Comparison of ENCODE assay signal across 19 cellular contexts in genomic region chr11:34963351-34963750, GRCh38. TPM values are rescaled to one million over a fixed set of nuclear protein-coding genes. Genes with fewer than 3 reads are reported as not detected.
A peak's percentile ranks its signal among the peaks of the same experiment; 100 is the strongest.
DNase-seq lines count a peak whose midpoint lies in the region; ATAC-seq and TF ChIP-seq lines count a peak whose summit lies in the region.
"Had no signal": no experiment of that assay in that cellular context is flagged by ENCODE, and none has a peak within 500 bp of the region (broad histone marks: within the 10 kb centered on the region; RNA-seq: fewer than 3 reads in every experiment).

No MANE protein-coding gene starts in this region.

- H3K27ac Mint-ChIP-seq in CD4-positive, alpha-beta T cell = no peak overlapping the region
- H3K27ac Mint-ChIP-seq: CD14-positive monocyte; CD4-positive, CD25-positive, alpha-beta regulatory T cell; CD8-positive, alpha-beta T cell had no signal

- POLR2A ChIA-PET in Panc1 (lab: Charles Lee) = no interaction called here
- POLR2A ChIA-PET in CD4-positive, alpha-beta T cell (lab: Charles Lee) = no interaction called here

- H3K27ac ChIP-seq in left ventricle myocardium inferior (replicated peaks) = no peak overlapping the region
- H3K27ac ChIP-seq in Panc1 (ENCODE audit: low read length) = peak overlapping the region; percentile 52; the same call in 1 of the 2 replicates
- H3K27ac ChIP-seq in lower lobe of right lung = no peak overlapping the region
- no peak overlapping the region for H3K27ac ChIP-seq in CD4-positive, alpha-beta T cell (ENCODE audit: low read depth, low read length)
- H3K27ac ChIP-seq: BLaER1 had no signal

- no peaks in the 10 kb centered on the region for H3K9me3 Mint-ChIP-seq in CD4-positive, alpha-beta T cell
- H3K9me3 Mint-ChIP-seq: CD14-positive monocyte; CD4-positive, CD25-positive, alpha-beta regulatory T cell; CD8-positive, alpha-beta T cell had no signal

- in situ Hi-C loops in Panc1 (cut with HindIII; ENCODE audit: low pct_unique_long_range_greater_than_20kb, low sequenced_read_pairs) = no loop called here

- DNase-seq in left ventricle myocardium superior (no peak), left ventricle myocardium inferior (no peak), Panc1 (ENCODE audit: low read depth, low spot score) (no peak), lower lobe of right lung (peak; percentile 50), head of caudate nucleus (no peak)
- no peak for DNase-seq in stimulated activated CD4-positive, alpha-beta T cell treated with anti-CD3 and anti-CD28 coated beads, Interleukin-4, amount 100 ng/mL, for 24 hours
- DNase-seq in CD4-positive, alpha-beta T cell = no peak
- DNase-seq: 8988T; ACHN; BE2C; C1 segment of cervical spinal cord; Caco-2; Calu3; CD4-positive, CD25-positive, alpha-beta regulatory T cell; CD8-positive, alpha-beta T cell; DMS79 treated with DMSO at 0.1 percent for 48 hours; GF-D8 had no signal

- no TSS peak for BruUV-seq in Panc1 (replicated peaks; lab: Mats Ljungman, UMichigan)

- H3K4me1 ChIP-seq in left ventricle myocardium inferior = peaks cover 32% of the 10 kb centered on the region
- H3K4me1 ChIP-seq in Panc1 (ENCODE audit: control insufficient read depth, insufficient read depth, low read length) = peaks cover 6% of the 10 kb centered on the region
- H3K4me1 ChIP-seq in lower lobe of right lung = no peaks in the 10 kb centered on the region
- H3K4me1 ChIP-seq: BLaER1, Caco-2 had no signal

- CTCF ChIA-PET in Panc1 (lab: Charles Lee) = interaction anchor here (0.5 kb wide), 1 partner anchor 598 kb away, joined by 5 read pairs; no protein-coding TSS in a partner anchor
- CTCF ChIA-PET in CD4-positive, alpha-beta T cell (lab: Charles Lee) = no interaction called here

- TF ChIP-seq CTCF in left ventricle myocardium inferior (IDR thresholded peaks at IDR 0.05; ENCODE audit: borderline replicate concordance) = no peak
- no peak for TF ChIP-seq CTCF in Panc1 (IDR thresholded peaks at IDR 0.05)
- no peak for TF ChIP-seq CTCF in lower lobe of right lung (IDR thresholded peaks at IDR 0.05)
- no peak for TF ChIP-seq CTCF in CD4-positive, alpha-beta T cell (IDR thresholded peaks at IDR 0.05)

- no peaks in the 10 kb centered on the region for H3K27me3 ChIP-seq in left ventricle myocardium inferior (ENCODE audit: low read depth)
- no peaks in the 10 kb centered on the region for H3K27me3 ChIP-seq in Panc1 (ENCODE audit: control insufficient read depth, insufficient read depth, low read length)
- no peaks in the 10 kb centered on the region for H3K27me3 ChIP-seq in lower lobe of right lung (ENCODE audit: low read depth)
- H3K27me3 ChIP-seq in CD4-positive, alpha-beta T cell (ENCODE audit: control insufficient read depth, insufficient read depth, low read length) = no peaks in the 10 kb centered on the region
- H3K27me3 ChIP-seq: BE2C, BLaER1 had no signal

- H3K9me3 ChIP-seq in left ventricle myocardium inferior (replicated peaks) (no peaks in the 10 kb centered on the region), Panc1 (ENCODE audit: control insufficient read depth, insufficient read depth, low read depth, low read length) (no peaks in the 10 kb centered on the region), lower lobe of right lung (no peaks in the 10 kb centered on the region)
- H3K9me3 ChIP-seq in CD4-positive, alpha-beta T cell (ENCODE audit: control insufficient read depth, low read length) = no peaks in the 10 kb centered on the region
- H3K9me3 ChIP-seq: BE2C, BLaER1, Caco-2 had no signal

- no peaks in the 10 kb centered on the region for H3K4me1 Mint-ChIP-seq in CD4-positive, alpha-beta T cell (ENCODE audit: low read depth)
- H3K4me1 Mint-ChIP-seq: CD14-positive monocyte had no signal

- H3K36me3 Mint-ChIP-seq in CD4-positive, alpha-beta T cell (ENCODE audit: low read depth) = peaks cover 72% of the 10 kb centered on the region

- peaks cover 19% of the 10 kb centered on the region for H3K36me3 ChIP-seq in left ventricle myocardium inferior
- H3K36me3 ChIP-seq in Panc1 (ENCODE audit: control insufficient read depth, insufficient read depth, low read length) = peaks cover 14% of the 10 kb centered on the region; the same call in 1 of the 2 replicates
- H3K36me3 ChIP-seq in lower lobe of right lung = peaks cover 28% of the 10 kb centered on the region
- H3K36me3 ChIP-seq: BE2C had no signal

- H3K4me3 ChIP-seq in left ventricle myocardium inferior = no peak overlapping the region
- no peak overlapping the region for H3K4me3 ChIP-seq in Panc1 (ENCODE audit: low read depth in 2 of 2, low read length in 2 of 2)
- H3K4me3 ChIP-seq in lower lobe of right lung = no peak overlapping the region
- H3K4me3 ChIP-seq: BLaER1 had no signal

- ATAC-seq in left ventricle myocardium superior (peak; percentile 41), Panc1 (no peak), lower lobe of right lung (peak in 1 of 2 donors; percentile 56)
- no peak for ATAC-seq in CD4-positive, alpha-beta T cell (ENCODE audit: poor library complexity)
- ATAC-seq: CD8-positive, alpha-beta T cell had no signal

- no peaks in the 10 kb centered on the region for H3K27me3 Mint-ChIP-seq in CD4-positive, alpha-beta T cell
- H3K27me3 Mint-ChIP-seq: CD4-positive, CD25-positive, alpha-beta regulatory T cell had no signal

- H3K4me3 Mint-ChIP-seq in CD4-positive, alpha-beta T cell = no peak overlapping the region
- H3K4me3 Mint-ChIP-seq: CD14-positive monocyte; CD4-positive, CD25-positive, alpha-beta regulatory T cell; CD8-positive, alpha-beta T cell had no signal

- intact Hi-C loops in left ventricle myocardium superior (cut with micrococcal nuclease) (no loop called here), left ventricle myocardium inferior (cut with micrococcal nuclease) (no loop called here), Panc1 (cut with micrococcal nuclease; ENCODE audit: unreplicated experiment) (no loop called here), lower lobe of right lung (cut with DNase I) (no loop called here), head of caudate nucleus (cut with DNase I) (no loop called here)
- intact Hi-C loops in CD4-positive, alpha-beta T cell (cut with DNase I, micrococcal nuclease) = no loop called here

RNA-seq across cellular contexts. Expression of gene PDHX, which starts 46.9 kb away (rescaled TPM):
- 147 TPM for total RNA-seq in left ventricle myocardium superior
- total RNA-seq in left ventricle myocardium inferior = 157 TPM
- total RNA-seq in Panc1 (2021; ENCODE audit: unreplicated experiment) = 63.0 TPM
- 35.1 TPM for polyA plus RNA-seq in Panc1 (2012; ENCODE audit: insufficient read length)
- 39.1 TPM for total RNA-seq in lower lobe of right lung
- total RNA-seq in CD4-positive, alpha-beta T cell = 10 to 100 TPM; 17.3 to 17.4 TPM

RNA-seq across cellular contexts. Expression of gene APIP, which starts 47.2 kb away (rescaled TPM):
- 25.5 TPM for total RNA-seq in left ventricle myocardium superior
- 24.3 TPM for total RNA-seq in left ventricle myocardium inferior
- total RNA-seq in Panc1 (2021; ENCODE audit: unreplicated experiment) = 42.6 TPM
- polyA plus RNA-seq in Panc1 (2012; ENCODE audit: insufficient read length) = 25.5 TPM
- 36.7 TPM for total RNA-seq in lower lobe of right lung
- 1 to 10 TPM; 7.1 to 8.3 TPM for total RNA-seq in CD4-positive, alpha-beta T cell
